In genomic region chr18:54812885-54813284, GRCh38 we compare ENCODE assay signal across 17 cellular contexts. TPM values are rescaled to one million over a fixed set of nuclear protein-coding genes. Genes with fewer than 3 reads are reported as not detected.
DNase-seq lines count a peak whose midpoint lies in the region; ATAC-seq and TF ChIP-seq lines count a peak whose summit lies in the region.
"Had no signal": no experiment of that assay in that cellular context is flagged by ENCODE, and none has a peak within 500 bp of the region (broad histone marks: within the 10 kb centered on the region; RNA-seq: fewer than 3 reads in every experiment).

No MANE protein-coding gene starts in this region.

- no peak overlapping the region for H3K4me3 ChIP-seq in smooth muscle cell
- H3K4me3 ChIP-seq: GM23338, testis had no signal

- POLR2A ChIA-PET in activated CD4-positive, alpha-beta memory T cell treated with anti-CD3 and anti-CD28 coated beads for 36 hours (lab: Charles Lee), result no interaction called here

- intact Hi-C loops in activated naive CD4-positive, alpha-beta T cell treated with anti-CD3 and anti-CD28 coated beads for 36 hours (cut with micrococcal nuclease), result no loop called here
- intact Hi-C loops in activated CD4-positive, alpha-beta memory T cell treated with anti-CD3 and anti-CD28 coated beads for 36 hours (cut with micrococcal nuclease), result no loop called here

- no peaks in the 10 kb centered on the region for H3K79me2 ChIP-seq in smooth muscle cell (ENCODE audit: low read depth)

- no peak overlapping the region for H3K9ac ChIP-seq in smooth muscle cell (ENCODE audit: low read depth)

- H3K27ac ChIP-seq in smooth muscle cell (ENCODE audit: low read depth), result no peak overlapping the region
- H3K27ac ChIP-seq: testis had no signal

- H3K4me1 Mint-ChIP-seq in activated naive CD4-positive, alpha-beta T cell treated with anti-CD3 and anti-CD28 coated beads for 36 hours (ENCODE audit: low read depth), result peaks cover 2% of the 10 kb centered on the region
- H3K4me1 Mint-ChIP-seq in activated CD4-positive, alpha-beta memory T cell treated with anti-CD3 and anti-CD28 coated beads for 36 hours (ENCODE audit: low read depth), result peaks cover 8% of the 10 kb centered on the region
- H3K4me1 Mint-ChIP-seq in stimulated activated naive CD8-positive, alpha-beta T cell treated with anti-CD3 and anti-CD28 coated beads, Interleukin-15, amount 100 ng/mL, for 72 hours, result peaks cover 12% of the 10 kb centered on the region

- DNase-seq in activated naive CD4-positive, alpha-beta T cell treated with anti-CD3 and anti-CD28 coated beads for 36 hours, result peak; percentile 14
- DNase-seq in activated naive CD4-positive, alpha-beta T cell treated with anti-CD3 and anti-CD28 coated beads, Interleukin-2, amount 50 U/mL, for 16 hours, result no peak
- peak; percentile 14 for DNase-seq in activated CD4-positive, alpha-beta memory T cell treated with anti-CD3 and anti-CD28 coated beads for 36 hours
- DNase-seq in stimulated activated naive CD8-positive, alpha-beta T cell treated with anti-CD3 and anti-CD28 coated beads, Interleukin-15, amount 100 ng/mL, for 72 hours, result peak in 1 of 2 donors; percentile 13
- DNase-seq in kidney glomerular epithelial cell (lab: John Stamatoyannopoulos, UW) (no peak), smooth muscle cell (lab: John Stamatoyannopoulos, UW; ENCODE audit: unreplicated experiment) (no peak)
- DNase-seq: anterior cingulate cortex; EL; Karpas-422; naive thymus-derived CD8-positive, alpha-beta T cell; NCI-H1436; NCI-H510A treated with DMSO at 0.1 percent for 48 hours; testis had no signal

- H3K27me3 ChIP-seq in smooth muscle cell (ENCODE audit: low read depth), result no peaks in the 10 kb centered on the region
- H3K27me3 ChIP-seq: testis had no signal

- H2AFZ ChIP-seq in smooth muscle cell (ENCODE audit: low read depth), result no peak overlapping the region
- H2AFZ ChIP-seq: GM23338 had no signal

- no peak overlapping the region for H3K27ac Mint-ChIP-seq in activated naive CD4-positive, alpha-beta T cell treated with anti-CD3 and anti-CD28 coated beads for 36 hours
- H3K27ac Mint-ChIP-seq in activated CD4-positive, alpha-beta memory T cell treated with anti-CD3 and anti-CD28 coated beads for 36 hours, result no peak overlapping the region
- H3K27ac Mint-ChIP-seq in stimulated activated naive CD8-positive, alpha-beta T cell treated with anti-CD3 and anti-CD28 coated beads, Interleukin-15, amount 100 ng/mL, for 72 hours, result no peak overlapping the region
- H3K27ac Mint-ChIP-seq: GM23338; naive thymus-derived CD8-positive, alpha-beta T cell had no signal

- no peaks in the 10 kb centered on the region for H3K4me1 ChIP-seq in smooth muscle cell (ENCODE audit: low read depth)
- H3K4me1 ChIP-seq: testis had no signal

- 85% methylated on average over 2 of the region's 2 CpGs for WGBS in smooth muscle cell (ENCODE audit: low lambda C conversion rate)

- no peak overlapping the region for H3K4me2 ChIP-seq in smooth muscle cell
- H3K4me2 ChIP-seq: GM23338 had no signal

- H3K4me3 Mint-ChIP-seq in activated naive CD4-positive, alpha-beta T cell treated with anti-CD3 and anti-CD28 coated beads for 36 hours, result no peak overlapping the region
- H3K4me3 Mint-ChIP-seq in activated CD4-positive, alpha-beta memory T cell treated with anti-CD3 and anti-CD28 coated beads for 36 hours, result no peak overlapping the region
- no peak overlapping the region for H3K4me3 Mint-ChIP-seq in stimulated activated naive CD8-positive, alpha-beta T cell treated with anti-CD3 and anti-CD28 coated beads, Interleukin-15, amount 100 ng/mL, for 72 hours
- H3K4me3 Mint-ChIP-seq: GM23338; naive thymus-derived CD8-positive, alpha-beta T cell had no signal

- no peaks in the 10 kb centered on the region for H3K36me3 ChIP-seq in smooth muscle cell (ENCODE audit: low read depth)

- H4K20me1 ChIP-seq in smooth muscle cell (ENCODE audit: low read depth), result no peaks in the 10 kb centered on the region

- no peaks in the 10 kb centered on the region for H3F3A ChIP-seq in smooth muscle cell (ENCODE audit: low read depth)

- peaks cover 8% of the 10 kb centered on the region for H3K27me3 Mint-ChIP-seq in activated naive CD4-positive, alpha-beta T cell treated with anti-CD3 and anti-CD28 coated beads for 36 hours (ENCODE audit: low read depth)
- H3K27me3 Mint-ChIP-seq in activated CD4-positive, alpha-beta memory T cell treated with anti-CD3 and anti-CD28 coated beads for 36 hours, result no peaks in the 10 kb centered on the region
- H3K27me3 Mint-ChIP-seq in stimulated activated naive CD8-positive, alpha-beta T cell treated with anti-CD3 and anti-CD28 coated beads, Interleukin-15, amount 100 ng/mL, for 72 hours, result peaks cover 42% of the 10 kb centered on the region

- ATAC-seq in HG02885 (IDR thresholded peaks at IDR 0.05; ENCODE audit: poor library complexity, unreplicated experiment) (peak; percentile 43), GM19467 (IDR thresholded peaks at IDR 0.05; ENCODE audit: unreplicated experiment) (no peak)
- peak; percentile 75 for ATAC-seq in stimulated activated naive CD8-positive, alpha-beta T cell treated with anti-CD3 and anti-CD28 coated beads, Interleukin-15, amount 100 ng/mL, for 72 hours
- ATAC-seq: GM23338; naive thymus-derived CD8-positive, alpha-beta T cell had no signal

- CTCF ChIA-PET in activated naive CD4-positive, alpha-beta T cell treated with anti-CD3 and anti-CD28 coated beads for 36 hours (lab: Charles Lee), result no interaction called here
- CTCF ChIA-PET in activated CD4-positive, alpha-beta memory T cell treated with anti-CD3 and anti-CD28 coated beads for 36 hours (lab: Charles Lee), result no interaction called here

- no peak for TF ChIP-seq CTCF in smooth muscle cell (IDR thresholded peaks at IDR 0.05; ENCODE audit: borderline replicate concordance, insufficient read depth, poor library complexity, severe bottlenecking)

- H3K9me3 ChIP-seq in smooth muscle cell (replicated peaks; ENCODE audit: low read depth), result no peaks in the 10 kb centered on the region
- H3K9me3 ChIP-seq: testis had no signal

- H3K36me3 Mint-ChIP-seq in activated naive CD4-positive, alpha-beta T cell treated with anti-CD3 and anti-CD28 coated beads for 36 hours (ENCODE audit: low read depth), result no peaks in the 10 kb centered on the region
- no peaks in the 10 kb centered on the region for H3K36me3 Mint-ChIP-seq in activated CD4-positive, alpha-beta memory T cell treated with anti-CD3 and anti-CD28 coated beads for 36 hours
- H3K36me3 Mint-ChIP-seq: naive thymus-derived CD8-positive, alpha-beta T cell had no signal

- no peaks in the 10 kb centered on the region for H3K9me3 Mint-ChIP-seq in activated naive CD4-positive, alpha-beta T cell treated with anti-CD3 and anti-CD28 coated beads for 36 hours
- no peaks in the 10 kb centered on the region for H3K9me3 Mint-ChIP-seq in activated CD4-positive, alpha-beta memory T cell treated with anti-CD3 and anti-CD28 coated beads for 36 hours
- no peaks in the 10 kb centered on the region for H3K9me3 Mint-ChIP-seq in stimulated activated naive CD8-positive, alpha-beta T cell treated with anti-CD3 and anti-CD28 coated beads, Interleukin-15, amount 100 ng/mL, for 72 hours
- H3K9me3 Mint-ChIP-seq: GM23338; naive thymus-derived CD8-positive, alpha-beta T cell had no signal

RNA-seq across cellular contexts. Expression of gene RAB27B, which starts 15.4 kb away (rescaled TPM):
- under 1 TPM in 1 of 2 experiments, not detected in 1; 0.52 TPM for total RNA-seq in activated naive CD4-positive, alpha-beta T cell treated with anti-CD3 and anti-CD28 coated beads for 36 hours
- under 1 TPM; 0.22 to 0.31 TPM for total RNA-seq in activated CD4-positive, alpha-beta memory T cell treated with anti-CD3 and anti-CD28 coated beads for 36 hours
- 8.9 and 9.5 TPM in 2 replicates for total RNA-seq in smooth muscle cell
- polyA plus RNA-seq in smooth muscle cell, result 0.98 and 2.4 TPM in 2 replicates
- total RNA-seq: lung microvascular endothelial cell had no signal

Comparison
In these comparisons a context has a peak if more than half of its experiments do, and no peak if none do; other contexts are left out.
1. DNase-seq: peak in activated naive CD4-positive, alpha-beta T cell treated with anti-CD3 and anti-CD28 coated beads for 36 hours (single experiment) and activated CD4-positive, alpha-beta memory T cell treated with anti-CD3 and anti-CD28 coated beads for 36 hours (single experiment); none in activated naive CD4-positive, alpha-beta T cell treated with anti-CD3 and anti-CD28 coated beads, Interleukin-2, amount 50 U/mL, for 16 hours (single experiment), kidney glomerular epithelial cell (single experiment) and smooth muscle cell (single experiment).